In the genomic region with DNA sequence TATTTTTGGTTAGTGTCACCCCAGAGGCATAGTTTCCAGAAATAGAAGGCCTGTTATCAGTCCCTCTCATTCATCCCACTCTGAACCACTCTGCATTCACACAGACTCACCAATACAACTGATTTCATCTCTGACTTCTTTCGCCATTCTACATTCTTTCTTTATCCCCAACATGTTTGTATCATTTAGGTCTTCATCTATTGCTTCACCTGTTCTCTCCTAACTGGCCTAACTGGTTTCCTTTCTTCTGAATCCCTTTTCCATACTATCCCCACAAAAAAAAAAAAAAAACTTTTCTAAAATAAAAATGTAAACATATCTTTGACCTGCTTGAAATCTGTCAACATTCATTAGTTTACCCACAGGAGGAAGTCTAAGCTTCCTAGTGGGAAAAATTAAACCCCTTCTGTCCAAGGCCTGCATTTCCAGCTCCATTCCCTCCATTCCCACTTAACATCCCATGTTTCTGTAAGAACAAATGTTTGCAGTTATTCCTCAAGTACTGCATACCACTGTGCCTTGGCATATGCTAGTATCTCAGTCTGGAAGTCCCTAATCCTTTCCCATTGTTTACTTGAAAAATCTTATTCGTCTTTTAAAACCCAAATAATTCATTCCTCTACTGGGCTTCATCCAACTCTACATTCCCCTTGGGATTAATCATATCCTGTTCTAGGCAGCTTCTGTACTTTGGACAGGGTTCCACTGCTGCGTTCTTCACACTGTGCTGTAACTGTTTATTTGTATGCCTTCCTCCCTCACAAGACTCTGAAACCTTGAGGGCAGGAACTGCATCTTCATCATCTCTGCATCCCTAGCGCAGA, we compare ENCODE assay signal across 9 cellular contexts.
DNase-seq lines count a peak whose midpoint lies in the region; ATAC-seq and TF ChIP-seq lines count a peak whose summit lies in the region.
"Had no signal": no experiment of that assay in that cellular context is flagged by ENCODE, and none has a peak within 500 bp of the region (broad histone marks: within the 10 kb centered on the region; RNA-seq: fewer than 3 reads in every experiment).

No MANE protein-coding gene starts in this region.

- CTCF ChIA-PET in Calu3 (lab: Charles Lee) = interaction anchor here (0.7 kb wide), 1 partner anchor 782 kb away, joined by 3 read pairs; no protein-coding TSS in a partner anchor

- H3K36me3 Mint-ChIP-seq in Calu3 (ENCODE audit: insufficient read depth, unreplicated experiment) (peaks cover 16% of the 10 kb centered on the region), neural crest cell (ENCODE audit: low read depth) (peaks cover 16% of the 10 kb centered on the region)

- H3K4me3 Mint-ChIP-seq in Calu3 (ENCODE audit: low read depth, unreplicated experiment) (peak overlapping the region; percentile 24), neural crest cell (peak overlapping the region; percentile 8)

- intact Hi-C loops in Calu3 (cut with micrococcal nuclease; ENCODE audit: unreplicated experiment) = no loop called here

- peaks cover 2% of the 10 kb centered on the region for H3K9me3 Mint-ChIP-seq in Calu3 (ENCODE audit: low read depth, unreplicated experiment)
- H3K9me3 Mint-ChIP-seq in neural crest cell = peaks cover 3% of the 10 kb centered on the region

- H3K4me3 ChIP-seq in fibroblast of mammary gland (ENCODE audit: control insufficient read depth, low read depth, low read length) = no peak overlapping the region

- H3K27me3 Mint-ChIP-seq in Calu3 (ENCODE audit: unreplicated experiment) (no peaks in the 10 kb centered on the region), neural crest cell (ENCODE audit: low read depth) (no peaks in the 10 kb centered on the region)

- H3K27ac Mint-ChIP-seq in Calu3 (ENCODE audit: unreplicated experiment) = peak overlapping the region; percentile 78
- peak overlapping the region; percentile 16 for H3K27ac Mint-ChIP-seq in neural crest cell (ENCODE audit: unreplicated experiment)

- no peak for ATAC-seq in HG03460 (IDR thresholded peaks at IDR 0.05; ENCODE audit: unreplicated experiment)

- H3K4me1 Mint-ChIP-seq in Calu3 (ENCODE audit: low read depth, unreplicated experiment) = peaks cover 50% of the 10 kb centered on the region
- H3K4me1 Mint-ChIP-seq in neural crest cell = peaks cover 45% of the 10 kb centered on the region

- TF ChIP-seq CTCF in Calu3 (IDR thresholded peaks at IDR 0.05; ENCODE audit: unreplicated experiment) (no peak), fibroblast of mammary gland (conservative IDR thresholded peaks at IDR 0.05; ENCODE audit: control insufficient read depth, insufficient read depth, low read depth, low read length) (no peak), neural crest cell (conservative IDR thresholded peaks at IDR 0.05) (no peak)

- no peak for DNase-seq in Calu3
- peak; percentile 94 for DNase-seq in RPMI7951 (ENCODE audit: low read depth)
- peak; percentile 93 for DNase-seq in fibroblast of mammary gland (ENCODE audit: low read depth)
- DNase-seq in neural crest cell (ENCODE audit: low read depth, low spot score) = no peak
- no peak for DNase-seq in activated CD4-positive, alpha-beta T cell treated with anti-CD3 and anti-CD28 coated beads for 4 hours
- DNase-seq in activated CD4-positive, CD25-positive, alpha-beta regulatory T cell (lab: John Stamatoyannopoulos, UW) = no peak
- DNase-seq in stimulated activated CD4-positive, alpha-beta T cell treated with anti-CD3 and anti-CD28 coated beads, Interleukin-1b, Interleukin-23, amount 100 ng/mL, for 48 hours = no peak
- DNase-seq: MM.1S had no signal

- BruUV-seq in Calu3 (replicated peaks; lab: Mats Ljungman, UMichigan) = no TSS peak

Comparison
In these comparisons a context has a peak if more than half of its experiments do, and no peak if none do; other contexts are left out.
1. DNase-seq: peak in RPMI7951 (single experiment) and fibroblast of mammary gland (single experiment); none in Calu3 (single experiment), neural crest cell (single experiment), activated CD4-positive, alpha-beta T cell treated with anti-CD3 and anti-CD28 coated beads for 4 hours (0 of 2), activated CD4-positive, CD25-positive, alpha-beta regulatory T cell (0 of 4) and stimulated activated CD4-positive, alpha-beta T cell treated with anti-CD3 and anti-CD28 coated beads, Interleukin-1b, Interleukin-23, amount 100 ng/mL, for 48 hours (single experiment).